Comparison of ENCODE assay signal across 15 cellular contexts in genomic region chr3:48855681-48856447, GRCh38. TPM values are rescaled to one million over a fixed set of nuclear protein-coding genes. Genes with fewer than 3 reads are reported as not detected.
A peak's percentile ranks its signal among the peaks of the same experiment; 100 is the strongest.
DNase-seq lines count a peak whose midpoint lies in the region; ATAC-seq, FAIRE-seq and TF ChIP-seq lines count a peak whose summit lies in the region.
"Had no signal": no experiment of that assay in that cellular context is flagged by ENCODE, and none has a peak within 500 bp of the region (broad histone marks: within the 10 kb centered on the region; RNA-seq: fewer than 3 reads in every experiment).

No MANE protein-coding gene starts in this region.

- no peak overlapping the region for H3K4me3 Mint-ChIP-seq in neural progenitor cell
- no peak overlapping the region for H3K4me3 Mint-ChIP-seq in activated T-cell treated with anti-CD3 and anti-CD28 coated beads, Interleukin-2, amount 50 U/mL, for 4 hours

- no peak for TF ChIP-seq POLR2A in NB4 (IDR thresholded peaks at IDR 0.05; ENCODE audit: extremely low read depth, insufficient read length)
- TF ChIP-seq POLR2A in H54 (IDR thresholded peaks at IDR 0.05; ENCODE audit: low read depth, low read length) = no peak

- H3K36me3 ChIP-seq in colonic mucosa (no peaks in the 10 kb centered on the region), neural progenitor cell (no peaks in the 10 kb centered on the region)

- DNase-seq in EH (ENCODE audit: low read depth) (peak; percentile 38), NB4 (ENCODE audit: low read depth) (peak; percentile 21), colonic mucosa (peak; percentile 41), neural progenitor cell (ENCODE audit: low spot score) (no peak), H54 (ENCODE audit: insufficient read length, low spot score) (no peak), AG08395 (ENCODE audit: low spot score) (no peak)
- no peak for DNase-seq in activated T-cell treated with anti-CD3 and anti-CD28 coated beads, Interleukin-2, amount 50 U/mL, for 4 hours
- DNase-seq in effector CD4-positive, alpha-beta T cell = no peak
- DNase-seq: activated CD8-positive, alpha-beta memory T cell treated with anti-CD3 and anti-CD28 coated beads for 24 hours; activated gamma-delta T cell treated with Interleukin-2 at 50 U/mL for 16 hours; Karpas-422; left lung; NCI-H187 treated with DMSO at 0.1 percent for 48 hours; NCI-H510A had no signal

- no peak for TF ChIP-seq CTCF in NB4 (IDR thresholded peaks at IDR 0.05; ENCODE audit: low read depth, low read length)
- no peak for TF ChIP-seq CTCF in colonic mucosa (IDR thresholded peaks at IDR 0.05)
- no peak for TF ChIP-seq CTCF in neural progenitor cell (IDR thresholded peaks at IDR 0.05)

- FAIRE-seq in H54 (lab: Jason Lieb, UNC) = no peak

- H2AFZ ChIP-seq in neural progenitor cell (replicated peaks) = peak overlapping the region; percentile 81

- no peak for ATAC-seq in activated T-cell treated with anti-CD3 and anti-CD28 coated beads, Interleukin-2, amount 50 U/mL, for 4 hours
- ATAC-seq: left lung had no signal

- no peaks in the 10 kb centered on the region for H4K20me1 ChIP-seq in neural progenitor cell (ENCODE audit: low read depth)

- H3K27ac ChIP-seq in colonic mucosa (peak overlapping the region; percentile 55), neural progenitor cell (peak overlapping the region; percentile 29)
- H3K27ac ChIP-seq: left lung, VCaP had no signal

- H3K27me3 ChIP-seq in colonic mucosa = no peaks in the 10 kb centered on the region
- no peaks in the 10 kb centered on the region for H3K27me3 ChIP-seq in neural progenitor cell
- H3K27me3 ChIP-seq: left lung had no signal

- intact Hi-C loops in colonic mucosa (cut with DNase I) = no loop called here

- no peaks in the 10 kb centered on the region for H3K79me2 ChIP-seq in neural progenitor cell (ENCODE audit: low read depth)

- peaks cover 18% of the 10 kb centered on the region for H3K4me1 Mint-ChIP-seq in neural progenitor cell
- H3K4me1 Mint-ChIP-seq in activated T-cell treated with anti-CD3 and anti-CD28 coated beads, Interleukin-2, amount 50 U/mL, for 4 hours (ENCODE audit: low read depth) = no peaks in the 10 kb centered on the region

- peaks cover 3% of the 10 kb centered on the region for H3K27me3 Mint-ChIP-seq in neural progenitor cell (ENCODE audit: insufficient read depth, low read depth)
- no peaks in the 10 kb centered on the region for H3K27me3 Mint-ChIP-seq in activated T-cell treated with anti-CD3 and anti-CD28 coated beads, Interleukin-2, amount 50 U/mL, for 4 hours (ENCODE audit: low read depth)

- no peaks in the 10 kb centered on the region for H3K9me3 Mint-ChIP-seq in neural progenitor cell
- H3K9me3 Mint-ChIP-seq in activated T-cell treated with anti-CD3 and anti-CD28 coated beads, Interleukin-2, amount 50 U/mL, for 4 hours = no peaks in the 10 kb centered on the region

- H3K4me3 ChIP-seq in NB4 (ENCODE audit: low read depth, low read length) = no peak overlapping the region
- no peak overlapping the region for H3K4me3 ChIP-seq in colonic mucosa
- H3K4me3 ChIP-seq in neural progenitor cell = no peak overlapping the region
- H3K4me3 ChIP-seq: left lung had no signal

- H3K4me1 ChIP-seq in colonic mucosa (no peaks in the 10 kb centered on the region), neural progenitor cell (peaks cover 19% of the 10 kb centered on the region)
- H3K4me1 ChIP-seq: left lung had no signal

- H3K9ac ChIP-seq in colonic mucosa (ENCODE audit: low read depth in 2 of 2, low read length in 2 of 2) (peak overlapping the region in 1 of 2 donors; percentile 32), neural progenitor cell (peak overlapping the region; percentile 21)

- H3K36me3 Mint-ChIP-seq in neural progenitor cell = no peaks in the 10 kb centered on the region
- H3K36me3 Mint-ChIP-seq in activated T-cell treated with anti-CD3 and anti-CD28 coated beads, Interleukin-2, amount 50 U/mL, for 4 hours (ENCODE audit: insufficient read depth) = peaks cover 27% of the 10 kb centered on the region

- H3K27ac Mint-ChIP-seq in neural progenitor cell = peak overlapping the region; percentile 82

- peaks cover 18% of the 10 kb centered on the region for H3F3A ChIP-seq in neural progenitor cell (ENCODE audit: low read depth)

- H3K4me2 ChIP-seq in neural progenitor cell = no peak overlapping the region

- H3K9me3 ChIP-seq in colonic mucosa (no peaks in the 10 kb centered on the region), neural progenitor cell (ENCODE audit: low read depth) (no peaks in the 10 kb centered on the region)
- H3K9me3 ChIP-seq: left lung had no signal

RNA-seq across cellular contexts. Expression of gene PRKAR2A, which starts 8.2 kb away (rescaled TPM):
- total RNA-seq in colonic mucosa (100 to 1,000 TPM in 1 of 2 donors, 10 to 100 TPM in 1; 66.8 to 117 TPM), neural progenitor cell (ENCODE audit: low replicate concordance) (21.6 and 25.0 TPM in 2 replicates)
- total RNA-seq in activated T-cell treated with anti-CD3 and anti-CD28 coated beads, Interleukin-2, amount 50 U/mL, for 4 hours = 10 to 100 TPM; 60.7 to 75.9 (median 70.7) TPM

RNA-seq across cellular contexts. Expression of gene SLC25A20, which starts 42.8 kb away (rescaled TPM):
- total RNA-seq in colonic mucosa (10 to 100 TPM; 28.6 to 31.5 TPM), neural progenitor cell (ENCODE audit: low replicate concordance) (4.3 and 12.5 TPM in 2 replicates)
- 10 to 100 TPM; 13.9 to 19.0 (median 17.5) TPM for total RNA-seq in activated T-cell treated with anti-CD3 and anti-CD28 coated beads, Interleukin-2, amount 50 U/mL, for 4 hours

Comparison
In these comparisons a context has a peak if more than half of its experiments do, and no peak if none do; other contexts are left out.
1. DNase-seq: peak in EH (single experiment), NB4 (single experiment) and colonic mucosa (single experiment); none in neural progenitor cell (single experiment), activated T-cell treated with anti-CD3 and anti-CD28 coated beads, Interleukin-2, amount 50 U/mL, for 4 hours (single experiment), H54 (single experiment), effector CD4-positive, alpha-beta T cell (single experiment) and AG08395 (single experiment).